In the genomic region with DNA sequence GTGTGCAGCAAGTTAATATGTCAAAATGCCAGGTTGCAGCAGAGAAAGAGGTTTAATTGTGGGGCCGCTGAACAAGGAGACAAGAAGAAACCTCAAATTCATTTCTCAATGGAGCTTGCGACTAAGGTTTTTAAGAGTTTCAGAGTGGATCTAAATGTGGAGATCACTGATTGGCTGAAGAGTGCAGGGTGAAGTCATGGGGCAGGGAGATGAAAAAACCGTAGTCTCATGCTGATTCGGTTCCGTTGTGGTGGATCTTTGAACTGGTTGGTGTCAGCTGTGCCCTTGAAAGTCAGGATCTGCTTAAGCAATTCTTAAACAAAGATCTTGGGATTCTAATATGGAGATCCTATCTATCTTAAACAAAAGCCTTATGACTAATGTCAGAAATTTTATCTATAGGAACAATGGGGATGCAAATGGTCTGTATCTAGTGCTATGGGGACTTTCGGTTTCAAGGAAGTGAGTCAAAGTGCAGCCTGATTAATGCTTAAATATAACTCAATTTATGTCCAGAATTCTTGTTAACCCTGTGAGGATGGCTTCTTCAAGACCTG, we compare ENCODE assay signal across 1 cellular context.
TF ChIP-seq lines count a peak whose summit lies in the region.

No MANE protein-coding gene starts in this region.

TF ChIP-seq in H1, 55 proteins besides CTCF, POLR2A, EP300 and RAD21 (continued from another document):
- TF ChIP-seq NRF1 (IDR thresholded peaks at IDR 0.05; ENCODE audit: low read depth, low read length) (no peak), FOSL1 (IDR thresholded peaks at IDR 0.05; ENCODE audit: insufficient read depth, low read depth, low read length) (no peak), JUN (IDR thresholded peaks at IDR 0.05; ENCODE audit: low read depth, low read length) (no peak), SIX5 (IDR thresholded peaks at IDR 0.05; ENCODE audit: low read depth, low read length) (no peak), BRCA1 (IDR thresholded peaks at IDR 0.05; ENCODE audit: low read depth, low read length) (no peak), ZNF274 (IDR thresholded peaks at IDR 0.05; ENCODE audit: borderline replicate concordance, extremely low read depth, low read length) (no peak), GTF2F1 (IDR thresholded peaks at IDR 0.05; ENCODE audit: borderline replicate concordance, low read depth, low read length) (no peak), RBBP5 (IDR thresholded peaks at IDR 0.05; ENCODE audit: borderline replicate concordance, low read depth, low read length) (no peak), SP4 (IDR thresholded peaks at IDR 0.05; ENCODE audit: low read length) (no peak), KDM1A (IDR thresholded peaks at IDR 0.05; ENCODE audit: borderline replicate concordance, low read length) (no peak), TBP (IDR thresholded peaks at IDR 0.05; ENCODE audit: low read depth, low read length) (no peak), CBX8 (IDR thresholded peaks at IDR 0.05; ENCODE audit: borderline replicate concordance, low read depth, low read length) (no peak)
